22 cellular contexts compared by ENCODE assay signal in the genomic region with DNA sequence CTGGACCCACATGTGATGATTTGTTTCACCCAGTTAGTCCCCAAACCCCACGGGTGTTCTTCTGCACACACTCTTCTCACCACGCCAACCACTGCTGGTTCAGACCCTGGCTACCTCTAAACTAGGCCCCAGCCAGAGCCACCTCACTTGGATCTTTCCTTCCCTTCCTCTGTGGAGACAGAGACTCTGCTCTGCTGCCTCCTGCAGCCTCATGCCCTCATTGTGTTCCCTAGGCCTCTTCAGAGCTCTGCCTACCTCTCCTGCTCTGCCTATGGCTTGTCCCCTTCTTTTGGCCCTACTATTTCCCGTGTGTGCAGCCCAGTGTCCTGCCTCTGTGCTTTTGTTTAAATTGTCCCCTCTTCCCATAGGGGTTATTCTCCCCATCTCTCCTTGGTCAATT.
DNase-seq lines count a peak whose midpoint lies in the region; ATAC-seq, FAIRE-seq and TF ChIP-seq lines count a peak whose summit lies in the region.
"Had no signal": no experiment of that assay in that cellular context is flagged by ENCODE, and none has a peak within 500 bp of the region (broad histone marks: within the 10 kb centered on the region; RNA-seq: fewer than 3 reads in every experiment).

No MANE protein-coding gene starts in this region.

- no peaks in the 10 kb centered on the region for H3K27me3 Mint-ChIP-seq in CD8-positive, alpha-beta T cell (ENCODE audit: low read depth)
- H3K27me3 Mint-ChIP-seq in naive thymus-derived CD8-positive, alpha-beta T cell, result no peaks in the 10 kb centered on the region
- H3K27me3 Mint-ChIP-seq: CD4-positive, CD25-positive, alpha-beta regulatory T cell had no signal

- H3K27ac Mint-ChIP-seq in CD8-positive, alpha-beta T cell, result peak overlapping the region; percentile 19
- peak overlapping the region in 7 of 10 donors; percentile 6 to 58 (median 28) for H3K27ac Mint-ChIP-seq in naive thymus-derived CD8-positive, alpha-beta T cell
- H3K27ac Mint-ChIP-seq: CD4-positive, CD25-positive, alpha-beta regulatory T cell had no signal

- no peak overlapping the region for H2AFZ ChIP-seq in DND-41 (ENCODE audit: low read depth, low read length)
- 0 out of 2 replicates have a peak overlapping the region, but pooled peaks have one; percentile 40 for H2AFZ ChIP-seq in K562 (ENCODE audit: low read depth, low read length)

- CTCF ChIA-PET in CD8-positive, alpha-beta T cell (lab: Charles Lee), result interaction anchor here (2.0 kb wide), 2 partner anchors 101 to 137 kb away, joined by 6 to 11 read pairs; no protein-coding TSS in a partner anchor
- CTCF ChIA-PET in K562 (lab: Yijun Ruan, JAX; ENCODE audit: low intra/inter-chr PET ratio), result no interaction called here

- no peak for TF ChIP-seq CTCF in CD8-positive, alpha-beta T cell (IDR thresholded peaks at IDR 0.05)
- peak; percentile 10 for TF ChIP-seq CTCF in DND-41 (IDR thresholded peaks at IDR 0.05; ENCODE audit: borderline replicate concordance, extremely low read depth, low read length, poor library complexity, severe bottlenecking)
- no peak for TF ChIP-seq CTCF in K562 (IDR thresholded peaks at IDR 0.05 in 2 of 3, conservative IDR thresholded peaks at IDR 0.05 in 1 of 3; ENCODE audit: insufficient read depth in 2 of 3, low read depth in 1 of 3, low read length in 3 of 3)

- no peak overlapping the region for H3K9ac ChIP-seq in DND-41 (ENCODE audit: low read depth, low read length)
- H3K9ac ChIP-seq in K562 (ENCODE audit: insufficient read depth in 1 of 2, low read depth in 2 of 2, low read length in 2 of 2), result no peak overlapping the region

- no peak for TF ChIP-seq POLR2A in K562 (conservative IDR thresholded peaks at IDR 0.05)

- H3K27ac ChIP-seq in CD8-positive, alpha-beta T cell (ENCODE audit: low read depth, low read length), result no peak overlapping the region
- no peak overlapping the region for H3K27ac ChIP-seq in DND-41 (ENCODE audit: low read length)
- no peak overlapping the region for H3K27ac ChIP-seq in K562 (ENCODE audit: extremely low read depth, low read depth, low read length)
- H3K27ac ChIP-seq: Peyer's patch had no signal

- no peaks in the 10 kb centered on the region for H3K27me3 ChIP-seq in CD8-positive, alpha-beta T cell (ENCODE audit: insufficient read depth, low read length)
- H3K27me3 ChIP-seq in DND-41 (ENCODE audit: insufficient read depth, low read length, poor library complexity), result no peaks in the 10 kb centered on the region
- no peaks in the 10 kb centered on the region; a peak in 1 of 5 replicates for H3K27me3 ChIP-seq in K562 (ENCODE audit: control insufficient read depth in 2 of 2, insufficient read depth in 2 of 2, low read length in 2 of 2)
- H3K27me3 ChIP-seq: Peyer's patch had no signal

- no peak for DNase-seq in CD8-positive, alpha-beta T cell
- DNase-seq in DND-41 (no peak), K562 (ENCODE audit: extremely low read depth in 1 of 4, low spot score in 3 of 4) (no peak), urothelium cell line (ENCODE audit: low spot score) (no peak), DMS79 (lab: John Stamatoyannopoulos, UW) (no peak), NCI-H187 treated with DMSO at 0.1 percent for 48 hours (lab: John Stamatoyannopoulos, UW) (no peak)
- no peak for DNase-seq in naive thymus-derived CD8-positive, alpha-beta T cell
- no peak for DNase-seq in NK-92 treated with Interleukin-12 subunit alpha and Interleukin-12 subunit beta, amount 100 ng/mL, for 24 hours (lab: John Stamatoyannopoulos, UW)
- DNase-seq: ACHN; AML-193; CD4-positive, CD25-positive, alpha-beta regulatory T cell; DMS79 treated with DMSO at 0.1 percent for 48 hours; HCEC 1CT; NCI-H1092 treated with DMSO at 0.1 percent for 48 hours; NCI-H1694; NCI-H2107; NCI-H2227 treated with DMSO at 0.1 percent for 48 hours; NCI-H524; Peyer's patch; SHP77 had no signal

- FAIRE-seq in K562 (lab: Jason Lieb, UNC) (no peak), urothelium cell line (lab: Jason Lieb, UNC) (no peak)
- FAIRE-seq: D721Med, G401.6 had no signal

- no peaks in the 10 kb centered on the region for H3K36me3 ChIP-seq in CD8-positive, alpha-beta T cell (ENCODE audit: insufficient read depth, low read length)
- H3K36me3 ChIP-seq in DND-41 (ENCODE audit: insufficient read depth, low read length) (no peaks in the 10 kb centered on the region), K562 (ENCODE audit: control insufficient read depth, insufficient read depth, low read length) (no peaks in the 10 kb centered on the region)
- H3K36me3 ChIP-seq: Peyer's patch had no signal

- TF ChIP-seq EP300 in K562 (IDR thresholded peaks at IDR 0.05; ENCODE audit: low read length), result no peak

- H3K9me3 ChIP-seq in CD8-positive, alpha-beta T cell (ENCODE audit: low read length), result no peaks in the 10 kb centered on the region
- H3K9me3 ChIP-seq in DND-41 (ENCODE audit: insufficient read depth, low read length, severe bottlenecking) (no peaks in the 10 kb centered on the region), K562 (replicated peaks; ENCODE audit: control insufficient read depth, insufficient read depth, low read depth, low read length) (no peaks in the 10 kb centered on the region)
- H3K9me3 ChIP-seq: Peyer's patch had no signal

- POLR2A ChIA-PET in CD8-positive, alpha-beta T cell (lab: Charles Lee), result no interaction called here
- POLR2A ChIA-PET in K562 (lab: Yijun Ruan, JAX), result no interaction called here
- POLR2A ChIA-PET in naive thymus-derived CD8-positive, alpha-beta T cell (lab: Charles Lee), result interaction anchor here (0.8 kb wide), 1 partner anchor 394 kb away, joined by 3 read pairs; no protein-coding TSS in a partner anchor

- intact Hi-C loops in CD8-positive, alpha-beta T cell (cut with DNase I, micrococcal nuclease), result no loop called here
- intact Hi-C loops in K562 (cut with micrococcal nuclease), result no loop called here

- peaks cover 22% of the 10 kb centered on the region for H3K4me1 ChIP-seq in CD8-positive, alpha-beta T cell (ENCODE audit: insufficient read depth, low read length)
- H3K4me1 ChIP-seq in DND-41 (ENCODE audit: insufficient read depth, low read length) (no peaks in the 10 kb centered on the region), K562 (replicated peaks in 1 of 2; ENCODE audit: control insufficient read depth in 2 of 2, insufficient read depth in 2 of 2, low read length in 2 of 2) (peaks cover 0 to 24% of the 10 kb centered on the region in 2 experiments; a peak in 3 of 5 replicates)

- peaks cover 4% of the 10 kb centered on the region for H3K9me1 ChIP-seq in K562 (ENCODE audit: control insufficient read depth, insufficient read depth, low read length)

- no peak overlapping the region for H3K4me3 ChIP-seq in CD8-positive, alpha-beta T cell (ENCODE audit: low read depth, low read length)
- H3K4me3 ChIP-seq in DND-41 (ENCODE audit: low read depth in 1 of 2, low read length in 2 of 2) (no peak overlapping the region), K562 (no peak overlapping the region)
- H3K4me3 ChIP-seq: Peyer's patch had no signal

- 6% methylated on average over 3 of the region's 3 CpGs for whole genome bisulfite sequencing in K562 (ENCODE audit: insufficient coverage, low coverage, missing lambda C conversion rate)

- H3K4me1 Mint-ChIP-seq in CD8-positive, alpha-beta T cell (ENCODE audit: low read depth), result peaks cover 88% of the 10 kb centered on the region
- H3K4me1 Mint-ChIP-seq in naive thymus-derived CD8-positive, alpha-beta T cell, result peaks cover 46 to 81% (median 80%) of the 10 kb centered on the region in 4 donors

- no peak for TF ChIP-seq RAD21 in K562 (CRISPR knock-in tag; conservative IDR thresholded peaks at IDR 0.05 in 1 of 2, IDR thresholded peaks at IDR 0.05 in 1 of 2)

- H3K4me3 Mint-ChIP-seq in CD8-positive, alpha-beta T cell, result no peak overlapping the region
- H3K4me3 Mint-ChIP-seq in naive thymus-derived CD8-positive, alpha-beta T cell, result no peak overlapping the region
- H3K4me3 Mint-ChIP-seq: CD4-positive, CD25-positive, alpha-beta regulatory T cell had no signal

- H3K79me2 ChIP-seq in DND-41 (ENCODE audit: insufficient read depth, low read length) (peaks cover 12% of the 10 kb centered on the region), K562 (ENCODE audit: control insufficient read depth, insufficient read depth, low read length) (no peaks in the 10 kb centered on the region)

- no TSS peak for BruUV-seq in K562 (replicated peaks; lab: Mats Ljungman, UMichigan)

- H3K36me3 Mint-ChIP-seq in CD8-positive, alpha-beta T cell, result no peaks in the 10 kb centered on the region
- H3K36me3 Mint-ChIP-seq in naive thymus-derived CD8-positive, alpha-beta T cell, result no peaks in the 10 kb centered on the region
- H3K36me3 Mint-ChIP-seq: CD4-positive, CD25-positive, alpha-beta regulatory T cell had no signal

- ATAC-seq in CD8-positive, alpha-beta T cell, result no peak
- ATAC-seq in DND-41 (ENCODE audit: insufficient read depth, low read depth) (peak; percentile 67), K562 (no peak)
- ATAC-seq in naive thymus-derived CD8-positive, alpha-beta T cell, result no peak

- in situ Hi-C loops in K562 (cut with MboI), result no loop called here

- no peaks in the 10 kb centered on the region for H3K9me3 Mint-ChIP-seq in CD8-positive, alpha-beta T cell
- no peaks in the 10 kb centered on the region for H3K9me3 Mint-ChIP-seq in naive thymus-derived CD8-positive, alpha-beta T cell

- H3K4me2 ChIP-seq in DND-41 (ENCODE audit: insufficient read depth, low read length), result no peak overlapping the region
- no peak overlapping the region for H3K4me2 ChIP-seq in K562 (ENCODE audit: insufficient read depth, low read length)

- H4K20me1 ChIP-seq in DND-41 (ENCODE audit: insufficient read depth, low read length), result peaks cover 8% of the 10 kb centered on the region; the same call in 1 of the 2 replicates
- H4K20me1 ChIP-seq in K562 (replicated peaks; ENCODE audit: control insufficient read depth, insufficient read depth, low read length), result no peaks in the 10 kb centered on the region

TF ChIP-seq in K562, 482 proteins besides CTCF, POLR2A, EP300 and RAD21:
- TF ChIP-seq KLF6 (CRISPR knock-in tag; IDR thresholded peaks at IDR 0.05; ENCODE audit: borderline replicate concordance) (no peak), ARID2 (IDR thresholded peaks at IDR 0.05) (no peak), MCM7 (IDR thresholded peaks at IDR 0.05) (no peak), CAMTA2 (CRISPR knock-in tag; conservative IDR thresholded peaks at IDR 0.05) (no peak), NFIC (IDR thresholded peaks at IDR 0.05) (no peak)
